1 cellular context compared by ENCODE assay signal in genomic region chr1:9241891-9242290, GRCh38.
TF ChIP-seq lines count a peak whose summit lies in the region.

No MANE protein-coding gene starts in this region.

TF ChIP-seq in GM23338, 12 proteins besides CTCF, POLR2A, EP300 and RAD21 (continued from another document):
- TF ChIP-seq ZNF462 (CRISPR knock-in tag; IDR thresholded peaks at IDR 0.05) (no peak), EZH2 (IDR thresholded peaks at IDR 0.05; ENCODE audit: low read depth, unreplicated experiment) (no peak)
